Comparison of ENCODE assay signal across 8 cellular contexts in the genomic region with DNA sequence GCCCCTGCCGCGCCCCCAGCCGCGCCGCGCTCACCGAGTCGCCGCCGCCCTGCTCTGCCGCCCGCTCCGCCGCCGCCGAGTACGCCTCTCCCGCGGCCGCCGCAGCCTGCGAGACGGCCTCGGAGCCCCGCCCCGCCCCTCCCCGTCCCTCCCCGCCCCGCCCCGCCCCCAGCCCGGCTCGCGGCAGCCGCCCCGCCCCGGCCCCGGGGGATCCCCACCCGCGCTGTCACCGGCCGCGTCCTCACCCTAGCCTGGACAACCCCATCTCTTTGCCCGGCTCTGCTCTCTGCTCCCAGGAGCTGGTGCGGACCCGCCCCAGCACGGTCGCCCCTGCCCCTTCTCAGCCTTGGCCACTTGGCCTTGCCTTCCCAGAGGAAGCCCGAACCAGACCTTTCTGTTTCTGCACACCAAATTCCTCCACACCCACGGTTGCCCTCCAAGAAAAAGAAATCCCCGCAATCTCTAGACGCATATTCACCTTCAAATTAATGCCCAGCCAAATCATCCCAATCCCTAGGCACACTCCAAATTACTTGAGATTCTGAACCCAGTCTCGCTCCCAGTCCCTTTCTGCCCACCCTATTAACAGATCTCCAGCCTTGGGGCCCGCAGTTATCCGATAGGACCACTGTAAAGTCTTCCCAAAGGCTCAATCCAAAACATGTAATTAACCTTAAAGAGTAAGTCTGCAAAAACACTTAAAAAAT. TPM values are rescaled to one million over a fixed set of nuclear protein-coding genes. Genes with fewer than 3 reads are reported as not detected.
DNase-seq lines count a peak whose midpoint lies in the region; ATAC-seq lines count a peak whose summit lies in the region.

A gene (minus strand): TSS at position 89 of the 707 bp plus-strand sequence. CDS start 77,715 bp downstream, outside the sequence.

- H3K9ac ChIP-seq in Karpas-422 (ENCODE audit: low read length), result peak within 1 kb of the TSS; percentile 53

- peak within 1 kb of the TSS; percentile 64 to 99 (median 90) for H3K27ac Mint-ChIP-seq in CD8-positive, alpha-beta memory T cell

- H3K4me2 ChIP-seq in Karpas-422 (ENCODE audit: low read depth, low read length, poor library complexity, severe bottlenecking), result peak within 1 kb of the TSS; percentile 78

- H2AFZ ChIP-seq in Karpas-422 (ENCODE audit: low read length), result 0 out of 2 replicates have a peak within 1 kb of the TSS, but pooled peaks have one; percentile 9

- H3K9me3 ChIP-seq in CD8-positive, alpha-beta memory T cell (ENCODE audit: low read length), result no peaks in the 10 kb centered on the region
- no peaks in the 10 kb centered on the region for H3K9me3 ChIP-seq in Karpas-422 (ENCODE audit: low read length)
- H3K9me3 ChIP-seq in effector memory CD4-positive, alpha-beta T cell (ENCODE audit: control insufficient read depth, low read length), result no peaks in the 10 kb centered on the region

- no peaks in the 10 kb centered on the region for H3K36me3 ChIP-seq in CD8-positive, alpha-beta memory T cell (ENCODE audit: insufficient read depth, low read length)
- H3K36me3 ChIP-seq in Karpas-422 (ENCODE audit: insufficient read depth, low read length), result no peaks in the 10 kb centered on the region
- H3K36me3 ChIP-seq in effector memory CD4-positive, alpha-beta T cell (ENCODE audit: control insufficient read depth, insufficient read depth, low read length), result no peaks in the 10 kb centered on the region

- DNase-seq in CD8-positive, alpha-beta memory T cell, result peak; percentile 12 to 59 (median 38)
- DNase-seq in Karpas-422, result peak; percentile 72
- DNase-seq in activated CD4-positive, alpha-beta T cell treated with anti-CD3 and anti-CD28 coated beads, Interleukin-2, amount 50 U/mL, for 48 hours, result peak; percentile 36 to 50
- DNase-seq in effector memory CD4-positive, alpha-beta T cell, result peak in 2 of 3 donors; percentile 9 to 14
- DNase-seq in mesenteric fat pad (ENCODE audit: low spot score), result no peak
- DNase-seq in stimulated activated CD8-positive, alpha-beta memory T cell treated with anti-CD3 and anti-CD28 coated beads, Interleukin-2, amount 100 ng/mL, for 48 hours (ENCODE audit: low read depth in 2 of 2), result peak; percentile 32 to 38

- no peaks in the 10 kb centered on the region for H3K9me2 ChIP-seq in Karpas-422 (replicated peaks; ENCODE audit: insufficient read depth, low read length)

- ATAC-seq in GM21529 (IDR thresholded peaks at IDR 0.05; ENCODE audit: unreplicated experiment) (peak; percentile 72), GM18870 (IDR thresholded peaks at IDR 0.05; ENCODE audit: unreplicated experiment) (no peak)

- no peaks in the 10 kb centered on the region for H3K9me3 Mint-ChIP-seq in CD8-positive, alpha-beta memory T cell

- peaks cover 36 to 43% (median 39%) of the 10 kb centered on the region in 3 donors for H3K4me1 Mint-ChIP-seq in CD8-positive, alpha-beta memory T cell

- peak within 1 kb of the TSS; percentile 27 for H3K4me3 ChIP-seq in CD8-positive, alpha-beta memory T cell (ENCODE audit: low read length)
- H3K4me3 ChIP-seq in Karpas-422 (ENCODE audit: low read length), result peak within 1 kb of the TSS; percentile 63
- H3K4me3 ChIP-seq in effector memory CD4-positive, alpha-beta T cell (ENCODE audit: insufficient read depth, low read depth, low read length, poor library complexity, severe bottlenecking), result peak within 1 kb of the TSS; percentile 22

- peaks cover 14% of the 10 kb centered on the region for H3K4me1 ChIP-seq in CD8-positive, alpha-beta memory T cell (ENCODE audit: insufficient read depth, low read length)
- peaks cover 29% of the 10 kb centered on the region for H3K4me1 ChIP-seq in Karpas-422 (ENCODE audit: low read length)
- H3K4me1 ChIP-seq in effector memory CD4-positive, alpha-beta T cell (ENCODE audit: control insufficient read depth, insufficient read depth, low read length, poor library complexity, severe bottlenecking), result peaks cover 10% of the 10 kb centered on the region

- CTCF ChIA-PET in CD8-positive, alpha-beta memory T cell (lab: Charles Lee), result no interaction called here

- H3K4me3 Mint-ChIP-seq in CD8-positive, alpha-beta memory T cell, result peak within 1 kb of the TSS; percentile 77 to 93 (median 90)

- POLR2A ChIA-PET in CD8-positive, alpha-beta memory T cell (lab: Charles Lee), result no interaction called here

- no peaks in the 10 kb centered on the region for H4K20me1 ChIP-seq in Karpas-422 (ENCODE audit: insufficient read depth, low read depth, low read length)

- peaks cover 20 to 37% of the 10 kb centered on the region in 2 donors for H3K27me3 Mint-ChIP-seq in CD8-positive, alpha-beta memory T cell

- H3K36me3 Mint-ChIP-seq in CD8-positive, alpha-beta memory T cell, result no peaks in the 10 kb centered on the region

- H3K27me3 ChIP-seq in CD8-positive, alpha-beta memory T cell (ENCODE audit: insufficient read depth, low read length, poor library complexity, severe bottlenecking), result no peaks in the 10 kb centered on the region
- H3K27me3 ChIP-seq in Karpas-422 (ENCODE audit: low read length), result no peaks in the 10 kb centered on the region
- H3K27me3 ChIP-seq in effector memory CD4-positive, alpha-beta T cell (replicated peaks; ENCODE audit: control insufficient read depth, insufficient read depth, low read length, poor library complexity, severe bottlenecking), result peaks cover 21% of the 10 kb centered on the region

- H3K79me2 ChIP-seq in Karpas-422 (ENCODE audit: low read length), result no peaks in the 10 kb centered on the region

- H3K27ac ChIP-seq in CD8-positive, alpha-beta memory T cell (ENCODE audit: low read depth, low read length), result peak within 1 kb of the TSS; percentile 25
- no peak within 1 kb of the TSS for H3K27ac ChIP-seq in Karpas-422 (ENCODE audit: low read length)
- no peak within 1 kb of the TSS for H3K27ac ChIP-seq in effector memory CD4-positive, alpha-beta T cell (ENCODE audit: insufficient read depth, low read length, poor library complexity, severe bottlenecking)

RNA-seq across cellular contexts. Expression of the gene that starts here (rescaled TPM):
- 1 to 10 TPM; 1.0 to 1.2 TPM for total RNA-seq in CD8-positive, alpha-beta memory T cell
- 6.3 TPM for polyA plus RNA-seq in CD8-positive, alpha-beta memory T cell
- total RNA-seq in Karpas-422 (2014; rRNA removed; shearing (Covaris generic); ENCODE audit: low replicate concordance), result 2.3 and 4.2 TPM in 2 replicates
- total RNA-seq in mesenteric fat pad, result 22.4 TPM
